ENCODE assay signal across 16 cellular contexts in the genomic region with DNA sequence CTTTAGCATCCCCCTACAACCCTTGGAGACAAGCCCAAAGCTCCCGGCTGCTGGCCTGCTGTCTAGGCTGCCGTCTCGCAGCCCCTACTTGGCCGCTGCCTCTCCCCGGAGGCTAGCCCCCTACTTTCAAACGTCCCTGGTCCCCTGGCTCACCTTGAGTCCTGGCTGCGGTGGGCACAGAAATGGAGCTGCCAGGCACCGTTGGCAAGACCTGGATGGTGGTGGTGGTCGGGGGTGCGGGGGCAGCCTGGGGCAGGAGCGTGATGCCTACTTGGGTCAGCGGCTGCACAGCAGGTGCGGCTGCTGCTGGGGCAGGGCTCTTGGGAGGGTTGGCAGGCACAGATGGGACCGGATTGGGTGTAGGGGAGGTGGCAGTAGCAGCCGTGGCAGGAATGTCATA. TPM values are rescaled to one million over a fixed set of nuclear protein-coding genes. Genes with fewer than 3 reads are reported as not detected.
A peak's percentile ranks its signal among the peaks of the same experiment; 100 is the strongest.
DNase-seq lines count a peak whose midpoint lies in the region; ATAC-seq, FAIRE-seq and TF ChIP-seq lines count a peak whose summit lies in the region.
"Had no signal": no experiment of that assay in that cellular context is flagged by ENCODE, and none has a peak within 500 bp of the region (broad histone marks: within the 10 kb centered on the region; RNA-seq: fewer than 3 reads in every experiment).

No MANE protein-coding gene starts in this region.

- no peak for TF ChIP-seq POLR2A in K562 (conservative IDR thresholded peaks at IDR 0.05)
- no peak for TF ChIP-seq POLR2A in sigmoid colon (IDR thresholded peaks at IDR 0.05)

- no peak overlapping the region for H3K4me2 ChIP-seq in OCI-LY7 (ENCODE audit: low read length)
- H3K4me2 ChIP-seq in K562 (ENCODE audit: insufficient read depth, low read length) = no peak overlapping the region

- BruUV-seq in OCI-LY7 (replicated peaks; lab: Mats Ljungman, UMichigan) = TSS peak; percentile 35
- BruUV-seq in K562 (replicated peaks; lab: Mats Ljungman, UMichigan) = no TSS peak

- H2AFZ ChIP-seq in OCI-LY7 (ENCODE audit: low read length) (no peak overlapping the region), K562 (ENCODE audit: low read depth, low read length) (no peak overlapping the region)

- H3K4me3 ChIP-seq in OCI-LY7 (ENCODE audit: low read depth, low read length, poor library complexity, severe bottlenecking) (no peak overlapping the region), K562 (no peak overlapping the region), sigmoid colon (no peak overlapping the region)
- H3K4me3 ChIP-seq: HAP-1 had no signal

- CTCF ChIA-PET in OCI-LY7 (lab: Charles Lee; ENCODE audit: unreplicated experiment) = no interaction called here
- CTCF ChIA-PET in K562 (lab: Yijun Ruan, JAX; ENCODE audit: low intra/inter-chr PET ratio) = no interaction called here

- intact Hi-C loops in OCI-LY7 (cut with micrococcal nuclease; ENCODE audit: unreplicated experiment) (no loop called here), K562 (cut with micrococcal nuclease) (no loop called here), sigmoid colon (cut with DNase I) (no loop called here)

- H3K4me1 ChIP-seq in OCI-LY7 (ENCODE audit: insufficient read depth, low read length, poor library complexity, severe bottlenecking) = no peaks in the 10 kb centered on the region
- H3K4me1 ChIP-seq in K562 (replicated peaks in 1 of 2; ENCODE audit: control insufficient read depth in 2 of 2, insufficient read depth in 2 of 2, low read length in 2 of 2) = peaks cover 0 to 6% of the 10 kb centered on the region in 2 experiments; a peak in 2 of 5 replicates
- H3K4me1 ChIP-seq in sigmoid colon = peaks cover 0 to 11% (median 4%) of the 10 kb centered on the region in 4 donors
- H3K4me1 ChIP-seq: HAP-1 had no signal

- no peak for TF ChIP-seq RAD21 in K562 (CRISPR knock-in tag; conservative IDR thresholded peaks at IDR 0.05 in 1 of 2, IDR thresholded peaks at IDR 0.05 in 1 of 2)

- no peaks in the 10 kb centered on the region for H3K9me2 ChIP-seq in OCI-LY7 (ENCODE audit: insufficient read depth, low read length)

- H3K9ac ChIP-seq in K562 (ENCODE audit: insufficient read depth in 1 of 2, low read depth in 2 of 2, low read length in 2 of 2) = no peak overlapping the region

- FAIRE-seq in K562 (lab: Jason Lieb, UNC) = no peak
- FAIRE-seq: GM12891, GM18507, H54 had no signal

- in situ Hi-C loops in K562 (cut with MboI) = no loop called here

- H3K27me3 ChIP-seq in K562 (ENCODE audit: control insufficient read depth in 2 of 2, insufficient read depth in 2 of 2, low read length in 2 of 2) = no peaks in the 10 kb centered on the region
- H3K27me3 ChIP-seq in sigmoid colon = no peaks in the 10 kb centered on the region

- H3K79me2 ChIP-seq in OCI-LY7 (ENCODE audit: insufficient read depth, low read depth, low read length) (peaks cover 17% of the 10 kb centered on the region), K562 (ENCODE audit: control insufficient read depth, insufficient read depth, low read length) (peaks cover 24% of the 10 kb centered on the region)

- TF ChIP-seq EP300 in K562 (IDR thresholded peaks at IDR 0.05; ENCODE audit: low read length) (no peak), sigmoid colon (IDR thresholded peaks at IDR 0.05) (no peak)

- TF ChIP-seq CTCF in OCI-LY7 (conservative IDR thresholded peaks at IDR 0.05; ENCODE audit: low read length) (no peak), K562 (IDR thresholded peaks at IDR 0.05 in 2 of 3, conservative IDR thresholded peaks at IDR 0.05 in 1 of 3; ENCODE audit: insufficient read depth in 2 of 3, low read depth in 1 of 3, low read length in 3 of 3) (no peak), sigmoid colon (IDR thresholded peaks at IDR 0.05) (no peak)

- ATAC-seq in K562 = no peak
- no peak for ATAC-seq in GM18519 (IDR thresholded peaks at IDR 0.05; ENCODE audit: low FRiP score, unreplicated experiment)

- DNase-seq in OCI-LY7 (ENCODE audit: low spot score) = no peak
- DNase-seq in K562 (ENCODE audit: extremely low read depth in 1 of 4, low spot score in 3 of 4) = no peak
- peak; percentile 59 for DNase-seq in sigmoid colon
- DNase-seq: C1 segment of cervical spinal cord, Calu3, COR-L47, DMS53, DMS79 treated with DMSO at 0.1 percent for 48 hours, GF-D8, GOT3, HFFc6 had no signal

- no peaks in the 10 kb centered on the region for H3K9me1 ChIP-seq in K562 (ENCODE audit: control insufficient read depth, insufficient read depth, low read length)

- H3K9me3 ChIP-seq in OCI-LY7 (ENCODE audit: low read length) = no peaks in the 10 kb centered on the region
- no peaks in the 10 kb centered on the region for H3K9me3 ChIP-seq in K562 (replicated peaks; ENCODE audit: control insufficient read depth, insufficient read depth, low read depth, low read length)
- no peaks in the 10 kb centered on the region for H3K9me3 ChIP-seq in sigmoid colon
- H3K9me3 ChIP-seq: HAP-1 had no signal

- H3K36me3 ChIP-seq in OCI-LY7 (ENCODE audit: insufficient read depth, low read length) (peaks cover 99% of the 10 kb centered on the region), K562 (ENCODE audit: control insufficient read depth, insufficient read depth, low read length) (peaks cover 100% of the 10 kb centered on the region; the same call in 2 of the 3 replicates), sigmoid colon (peaks cover 11 to 69% (median 37%) of the 10 kb centered on the region in 4 donors)

- WGBS in K562 (ENCODE audit: insufficient coverage, low coverage, missing lambda C conversion rate) = 100% methylated on average over 6 of the region's 15 CpGs
- WGBS in sigmoid colon, 2 donors = 94 to 95% methylated on average over 15 of the region's 15 CpGs

- H4K20me1 ChIP-seq in OCI-LY7 (ENCODE audit: insufficient read depth, low read length) (no peaks in the 10 kb centered on the region), K562 (replicated peaks; ENCODE audit: control insufficient read depth, insufficient read depth, low read length) (peaks cover 4% of the 10 kb centered on the region; the same call in 1 of the 2 replicates)

- H3K27ac ChIP-seq in OCI-LY7 (ENCODE audit: low read depth, low read length, poor library complexity, severe bottlenecking) (no peak overlapping the region), K562 (ENCODE audit: extremely low read depth, low read depth, low read length) (no peak overlapping the region), sigmoid colon (peak overlapping the region in 1 of 4 donors; percentile 10)

- POLR2A ChIA-PET in OCI-LY7 (lab: Charles Lee) = interaction anchor here (1.0 kb wide), 1 partner anchor 9 kb away, joined by 3 read pairs; no protein-coding TSS in a partner anchor
- POLR2A ChIA-PET in K562 (lab: Yijun Ruan, JAX) = interaction anchor here (1.0 to 4.2 kb wide), 2 partner anchors 8 to 11 kb away, joined by 3 to 24 read pairs; no protein-coding TSS in a partner anchor

RNA-seq across cellular contexts. Expression of gene HCFC1, which starts 12.0 kb away (rescaled TPM):
- total RNA-seq in OCI-LY7 (2014; rRNA removed; shearing (Covaris generic)) = 51.9 and 64.2 TPM in 2 replicates
- total RNA-seq in OCI-LY7 (2022) (134 TPM in 2 replicates), K562 (2014; rRNA removed) (39.2 and 59.3 TPM in 2 replicates), K562 (2014; rRNA removed; fragmentation: Illumina TruSeq; extraction: Trizol) (9.1 and 10.3 TPM in 2 replicates), K562 (2015; rRNA removed; fragmentation: Illumina TruSeq; extraction: Trizol) (17.1 and 23.4 TPM in 2 replicates), K562 (2021) (121 and 133 TPM in 2 replicates), sigmoid colon (10 to 100 TPM; 23.5 to 57.3 (median 30.2) TPM)
- 39.3 and 72.5 TPM in 2 replicates for total RNA-seq in K562 (2011; cell fraction: chromatin; rRNA removed; ENCODE audit: low replicate concordance)
- 41.0 and 46.2 TPM in 2 replicates for total RNA-seq in K562 (2011; cell fraction: nucleolus; rRNA removed)
- 38.1 and 43.2 TPM in 2 replicates for total RNA-seq in K562 (2011; cell fraction: nucleoplasm; rRNA removed)
- polyA plus RNA-seq in K562 (2011; rRNA removed) (5.9 and 8.7 TPM in 2 replicates), K562 (2014; fragmentation: Illumina TruSeq; extraction: Trizol) (45.3 and 68.0 TPM in 2 replicates), K562 (2014; fragmentation: Nextera tagmentation; extraction: Ambion mirVana) (10 to 100 TPM in 1 of 2 experiments, 1 to 10 TPM in 1; 2.8 to 10.5 TPM), K562 (2014; rRNA removed) (44.8 and 45.2 TPM in 2 replicates), sigmoid colon (10 to 100 TPM in 1 of 3 donors, 1 to 10 TPM in 2; 7.4 to 34.4 (median 8.4) TPM)
- 11.3 and 17.7 TPM in 2 replicates for polyA plus RNA-seq in K562 (2011; cell fraction: cytosol; rRNA removed)
- 39.1 and 51.6 TPM in 2 replicates for polyA plus RNA-seq in K562 (2011; cell fraction: nucleus; rRNA removed)
- polyA plus RNA-seq in K562 (2012) = 37.4 and 57.1 TPM in 2 replicates
- 4.5 and 6.6 TPM in 2 replicates for polyA minus RNA-seq in K562 (2011; rRNA and poly(A)+ RNA removed)
- polyA minus RNA-seq in K562 (2011; cell fraction: cytosol; rRNA and poly(A)+ RNA removed) = 55.8 and 74.4 TPM in 2 replicates
- polyA minus RNA-seq in K562 (2011; cell fraction: nucleus; rRNA and poly(A)+ RNA removed) = 14.8 and 15.6 TPM in 2 replicates

RNA-seq across cellular contexts. Expression of gene TMEM187, which starts 12.9 kb away (rescaled TPM):
- 0.85 and 1.4 TPM in 2 replicates for total RNA-seq in OCI-LY7 (2014; rRNA removed; shearing (Covaris generic))
- 3.2 and 4.5 TPM in 2 replicates for total RNA-seq in OCI-LY7 (2022)
- total RNA-seq in K562 (2011; cell fraction: chromatin; rRNA removed; ENCODE audit: low replicate concordance) = 4.7 and 15.6 TPM in 2 replicates
- total RNA-seq in K562 (2011; cell fraction: nucleolus; rRNA removed) = 17.4 and 21.8 TPM in 2 replicates
- 9.3 and 9.5 TPM in 2 replicates for total RNA-seq in K562 (2011; cell fraction: nucleoplasm; rRNA removed)
- total RNA-seq in K562 (2014; rRNA removed) = 3.3 and 5.1 TPM in 2 replicates
- total RNA-seq in K562 (2014; rRNA removed; fragmentation: Illumina TruSeq; extraction: Trizol) = 0.93 and 1.2 TPM in 2 replicates
- 1.1 and 1.6 TPM in 2 replicates for total RNA-seq in K562 (2015; rRNA removed; fragmentation: Illumina TruSeq; extraction: Trizol)
- total RNA-seq in K562 (2021) = 6.4 and 8.5 TPM in 2 replicates
- polyA plus RNA-seq in K562 (2011; rRNA removed) = 5.6 and 8.1 TPM in 2 replicates
- 12.5 and 24.6 TPM in 2 replicates for polyA plus RNA-seq in K562 (2011; cell fraction: cytosol; rRNA removed)
- 6.3 and 6.4 TPM in 2 replicates for polyA plus RNA-seq in K562 (2011; cell fraction: nucleus; rRNA removed)
- polyA plus RNA-seq in K562 (2012) = 3.9 and 12.2 TPM in 2 replicates
- 1.2 and 2.0 TPM in 2 replicates for polyA plus RNA-seq in K562 (2014; fragmentation: Illumina TruSeq; extraction: Trizol)
- polyA plus RNA-seq in K562 (2014; fragmentation: Nextera tagmentation; extraction: Ambion mirVana) = 1 to 10 TPM in 1 of 2 experiments, under 1 TPM in 1; 0.13 to 1.1 TPM
- polyA plus RNA-seq in K562 (2014; rRNA removed) = 4.0 TPM in 2 replicates
- polyA minus RNA-seq in K562 (2011; rRNA and poly(A)+ RNA removed) = 3.7 and 4.9 TPM in 2 replicates
- polyA minus RNA-seq in K562 (2011; cell fraction: cytosol; rRNA and poly(A)+ RNA removed) = 5.6 and 6.4 TPM in 2 replicates
- 1.3 and 1.8 TPM in 2 replicates for polyA minus RNA-seq in K562 (2011; cell fraction: nucleus; rRNA and poly(A)+ RNA removed)
- total RNA-seq in sigmoid colon = 1 to 10 TPM; 3.5 to 8.6 (median 4.4) TPM
- polyA plus RNA-seq in sigmoid colon = 1 to 10 TPM; 3.6 to 9.3 (median 3.7) TPM

RNA-seq across cellular contexts. Expression of gene RENBP, which starts 15.2 kb away (rescaled TPM):
- 2.8 and 3.6 TPM in 2 replicates for total RNA-seq in OCI-LY7 (2014; rRNA removed; shearing (Covaris generic))
- total RNA-seq in OCI-LY7 (2022) (6.2 and 6.8 TPM in 2 replicates), K562 (2014; rRNA removed) (8.4 and 9.5 TPM in 2 replicates), K562 (2014; rRNA removed; fragmentation: Illumina TruSeq; extraction: Trizol) (2.7 and 4.0 TPM in 2 replicates), K562 (2015; rRNA removed; fragmentation: Illumina TruSeq; extraction: Trizol) (12.3 and 13.4 TPM in 2 replicates), K562 (2021) (9.6 and 14.8 TPM in 2 replicates), sigmoid colon (10 to 100 TPM in 3 of 4 donors, 1 to 10 TPM in 1; 9.8 to 16.8 (median 13.1) TPM)
- 14.9 and 45.4 TPM in 2 replicates for total RNA-seq in K562 (2011; cell fraction: chromatin; rRNA removed; ENCODE audit: low replicate concordance)
- total RNA-seq in K562 (2011; cell fraction: nucleolus; rRNA removed) = 31.0 and 32.8 TPM in 2 replicates
- 15.7 and 24.1 TPM in 2 replicates for total RNA-seq in K562 (2011; cell fraction: nucleoplasm; rRNA removed)
- polyA plus RNA-seq in K562 (2011; rRNA removed) (12.7 and 16.4 TPM in 2 replicates), K562 (2014; fragmentation: Illumina TruSeq; extraction: Trizol) (5.6 and 7.3 TPM in 2 replicates), K562 (2014; fragmentation: Nextera tagmentation; extraction: Ambion mirVana) (under 1 TPM in 1 of 2 experiments, not detected in 1; 0.07 TPM), K562 (2014; rRNA removed) (11.1 and 11.6 TPM in 2 replicates), sigmoid colon (10 to 100 TPM; 10.2 to 15.1 (median 15.0) TPM)
- 21.2 and 25.6 TPM in 2 replicates for polyA plus RNA-seq in K562 (2011; cell fraction: cytosol; rRNA removed)
- 48.7 and 48.8 TPM in 2 replicates for polyA plus RNA-seq in K562 (2011; cell fraction: nucleus; rRNA removed)
- 24.3 and 60.0 TPM in 2 replicates for polyA plus RNA-seq in K562 (2012)
- 5.5 and 12.0 TPM in 2 replicates for polyA minus RNA-seq in K562 (2011; rRNA and poly(A)+ RNA removed)
- 7.0 and 13.6 TPM in 2 replicates for polyA minus RNA-seq in K562 (2011; cell fraction: cytosol; rRNA and poly(A)+ RNA removed)
- 9.8 and 16.1 TPM in 2 replicates for polyA minus RNA-seq in K562 (2011; cell fraction: nucleus; rRNA and poly(A)+ RNA removed)

RNA-seq across cellular contexts. Expression of gene NAA10, which starts 24.8 kb away (rescaled TPM):
- total RNA-seq in OCI-LY7 (2014; rRNA removed; shearing (Covaris generic)) = 77.5 and 82.7 TPM in 2 replicates
- total RNA-seq in OCI-LY7 (2022) (90.5 and 105 TPM in 2 replicates), K562 (2014; rRNA removed) (152 and 196 TPM in 2 replicates), K562 (2014; rRNA removed; fragmentation: Illumina TruSeq; extraction: Trizol) (101 and 103 TPM in 2 replicates), K562 (2015; rRNA removed; fragmentation: Illumina TruSeq; extraction: Trizol) (134 and 146 TPM in 2 replicates), K562 (2021) (226 and 231 TPM in 2 replicates), sigmoid colon (100 to 1,000 TPM in 1 of 4 donors, 10 to 100 TPM in 3; 57.4 to 113 (median 79.2) TPM)
- 126 and 302 TPM in 2 replicates for total RNA-seq in K562 (2011; cell fraction: chromatin; rRNA removed; ENCODE audit: low replicate concordance)
- 207 and 213 TPM in 2 replicates for total RNA-seq in K562 (2011; cell fraction: nucleolus; rRNA removed)
- 179 and 187 TPM in 2 replicates for total RNA-seq in K562 (2011; cell fraction: nucleoplasm; rRNA removed)
- polyA plus RNA-seq in K562 (2011; rRNA removed) (105 and 117 TPM in 2 replicates), K562 (2014; fragmentation: Illumina TruSeq; extraction: Trizol) (192 and 229 TPM in 2 replicates), K562 (2014; fragmentation: Nextera tagmentation; extraction: Ambion mirVana) (10 to 100 TPM; 11.1 to 26.5 TPM), K562 (2014; rRNA removed) (250 and 277 TPM in 2 replicates), sigmoid colon (100 to 1,000 TPM in 1 of 3 donors, 10 to 100 TPM in 2; 78.6 to 128 (median 84.7) TPM)
- polyA plus RNA-seq in K562 (2011; cell fraction: cytosol; rRNA removed) = 174 and 276 TPM in 2 replicates
- polyA plus RNA-seq in K562 (2011; cell fraction: nucleus; rRNA removed) = 211 and 324 TPM in 2 replicates
- polyA plus RNA-seq in K562 (2012) = 177 and 213 TPM in 2 replicates
- polyA minus RNA-seq in K562 (2011; rRNA and poly(A)+ RNA removed) = 45.9 and 88.5 TPM in 2 replicates
- 72.1 and 79.8 TPM in 2 replicates for polyA minus RNA-seq in K562 (2011; cell fraction: cytosol; rRNA and poly(A)+ RNA removed)
- 70.5 and 80.1 TPM in 2 replicates for polyA minus RNA-seq in K562 (2011; cell fraction: nucleus; rRNA and poly(A)+ RNA removed)

RNA-seq across cellular contexts. Expression of gene ARHGAP4, which starts 33.6 kb away (rescaled TPM):
- total RNA-seq in OCI-LY7 (2014; rRNA removed; shearing (Covaris generic)) = 126 and 127 TPM in 2 replicates
- 119 and 128 TPM in 2 replicates for total RNA-seq in OCI-LY7 (2022)
- total RNA-seq in K562 (2011; cell fraction: chromatin; rRNA removed; ENCODE audit: low replicate concordance) = 54.8 and 157 TPM in 2 replicates
- 105 and 155 TPM in 2 replicates for total RNA-seq in K562 (2011; cell fraction: nucleolus; rRNA removed)
- total RNA-seq in K562 (2011; cell fraction: nucleoplasm; rRNA removed) = 55.0 and 81.2 TPM in 2 replicates
- total RNA-seq in K562 (2014; rRNA removed) = 52.7 and 81.2 TPM in 2 replicates
- total RNA-seq in K562 (2014; rRNA removed; fragmentation: Illumina TruSeq; extraction: Trizol) = 3.1 and 5.5 TPM in 2 replicates
- total RNA-seq in K562 (2015; rRNA removed; fragmentation: Illumina TruSeq; extraction: Trizol) = 32.7 and 36.8 TPM in 2 replicates
- 70.5 and 81.8 TPM in 2 replicates for total RNA-seq in K562 (2021)
- polyA plus RNA-seq in K562 (2011; rRNA removed) = 9.6 and 29.7 TPM in 2 replicates
- 21.0 and 26.6 TPM in 2 replicates for polyA plus RNA-seq in K562 (2011; cell fraction: cytosol; rRNA removed)
- 174 and 259 TPM in 2 replicates for polyA plus RNA-seq in K562 (2011; cell fraction: nucleus; rRNA removed)
- polyA plus RNA-seq in K562 (2012) = 59.1 and 135 TPM in 2 replicates
- 13.5 and 40.2 TPM in 2 replicates for polyA plus RNA-seq in K562 (2014; fragmentation: Illumina TruSeq; extraction: Trizol)
- polyA plus RNA-seq in K562 (2014; fragmentation: Nextera tagmentation; extraction: Ambion mirVana) = 1 to 10 TPM in 1 of 2 experiments, under 1 TPM in 1; 0.30 to 1.7 TPM
- polyA plus RNA-seq in K562 (2014; rRNA removed) = 63.7 and 77.8 TPM in 2 replicates
- polyA minus RNA-seq in K562 (2011; rRNA and poly(A)+ RNA removed) = 3.6 and 6.7 TPM in 2 replicates
- 13.5 and 33.9 TPM in 2 replicates for polyA minus RNA-seq in K562 (2011; cell fraction: cytosol; rRNA and poly(A)+ RNA removed)
- polyA minus RNA-seq in K562 (2011; cell fraction: nucleus; rRNA and poly(A)+ RNA removed) = 26.9 and 53.0 TPM in 2 replicates
- 10 to 100 TPM; 12.4 to 27.4 (median 16.3) TPM for total RNA-seq in sigmoid colon
- 100 to 1,000 TPM in 1 of 3 donors, 10 to 100 TPM in 1, 1 to 10 TPM in 1; 8.4 to 122 (median 17.3) TPM for polyA plus RNA-seq in sigmoid colon
